In the genomic region with DNA sequence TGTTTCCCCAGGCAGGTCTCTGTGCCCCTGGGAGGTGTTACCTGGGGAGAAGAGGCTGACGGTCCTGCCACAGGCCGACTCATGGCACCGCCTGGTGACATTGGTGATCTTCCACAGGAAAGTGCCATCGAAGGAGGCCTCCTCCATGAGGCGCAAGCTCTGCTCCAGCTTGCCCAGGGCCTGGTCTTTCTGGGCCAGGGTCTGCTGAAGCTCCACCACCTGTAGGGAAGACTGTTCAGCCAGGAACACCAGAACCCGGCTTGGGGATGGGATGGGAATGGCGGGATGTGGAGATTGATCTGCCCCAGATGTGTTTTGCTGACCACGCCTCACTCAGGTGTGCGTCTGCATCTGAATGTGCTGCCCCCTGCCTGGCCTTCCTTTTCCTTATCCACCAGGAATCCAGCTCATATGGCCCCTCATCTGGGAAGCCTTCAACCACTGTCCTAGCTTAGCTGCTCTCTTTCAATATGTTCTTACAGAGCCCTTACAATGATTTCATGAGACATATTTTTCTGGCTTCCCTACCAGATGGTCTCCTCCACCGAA, we compare ENCODE assay signal across 27 cellular contexts. TPM values are rescaled to one million over a fixed set of nuclear protein-coding genes. Genes with fewer than 3 reads are reported as not detected.
DNase-seq lines count a peak whose midpoint lies in the region; ATAC-seq and TF ChIP-seq lines count a peak whose summit lies in the region.
"Had no signal": no experiment of that assay in that cellular context is flagged by ENCODE, and none has a peak within 500 bp of the region (broad histone marks: within the 10 kb centered on the region; RNA-seq: fewer than 3 reads in every experiment).

No MANE protein-coding gene starts in this region.

- CTCF ChIA-PET in activated naive CD4-positive, alpha-beta T cell treated with anti-CD3 and anti-CD28 coated beads, Interleukin-2, amount 10 ng/mL, durations not matched to agents 7 days and 5 days (lab: Charles Lee): interaction anchor here (0.8 to 1.0 kb wide), 2 partner anchors 9 to 155 kb away, joined by 3 to 4 read pairs; no protein-coding TSS in a partner anchor
- CTCF ChIA-PET in naive thymus-derived CD4-positive, alpha-beta T cell (lab: Charles Lee): interaction anchor here (1.0 kb wide), 1 partner anchor 20 kb away, joined by 4 read pairs; no protein-coding TSS in a partner anchor

- no peak overlapping the region for H3K4me3 Mint-ChIP-seq in activated naive CD4-positive, alpha-beta T cell treated with anti-CD3 and anti-CD28 coated beads, Interleukin-2, amount 10 ng/mL, durations not matched to agents 7 days and 5 days
- peak overlapping the region; percentile 4; the same call in 1 of the 3 replicates for H3K4me3 Mint-ChIP-seq in GM23338
- H3K4me3 Mint-ChIP-seq in activated T-helper 2 cell treated with anti-CD3 and anti-CD28 coated beads, Interferon-gamma antibody, Interleukin-2, Interleukin-4, amounts not matched to agents 10 μg/mL and 5 μg/mL and 100 μg/mL, durations not matched to agents 14 hours and 24 hours and 36 hours (ENCODE audit: low read depth): no peak overlapping the region
- peak overlapping the region in 3 of 10 donors; percentile 13 to 45 (median 27) for H3K4me3 Mint-ChIP-seq in naive thymus-derived CD4-positive, alpha-beta T cell
- H3K4me3 Mint-ChIP-seq: neural progenitor cell had no signal

- H3K79me2 ChIP-seq in GM23338 (replicated peaks; ENCODE audit: insufficient read depth): no peaks in the 10 kb centered on the region

- peak; percentile 67 for ATAC-seq in GM23338
- ATAC-seq in naive thymus-derived CD4-positive, alpha-beta T cell: no peak
- ATAC-seq: psoas muscle had no signal

- H4K20me1 ChIP-seq in GM23338 (replicated peaks; ENCODE audit: insufficient read depth): no peaks in the 10 kb centered on the region

- intact Hi-C loops in activated T-helper 2 cell treated with anti-CD3 and anti-CD28 coated beads, Interferon-gamma antibody, Interleukin-2, Interleukin-4, amounts not matched to agents 10 μg/mL and 5 μg/mL and 100 μg/mL, durations not matched to agents 14 hours and 24 hours and 36 hours (cut with micrococcal nuclease): loop anchor here (2.0 kb wide), 1 partner anchor 15 kb away; a partner anchor contains a TSS
- intact Hi-C loops in naive thymus-derived CD4-positive, alpha-beta T cell (cut with micrococcal nuclease): no loop called here

- no peaks in the 10 kb centered on the region for H3K27me3 Mint-ChIP-seq in activated naive CD4-positive, alpha-beta T cell treated with anti-CD3 and anti-CD28 coated beads, Interleukin-2, amount 10 ng/mL, durations not matched to agents 7 days and 5 days
- peaks cover 14% of the 10 kb centered on the region for H3K27me3 Mint-ChIP-seq in GM23338 (ENCODE audit: insufficient read depth, low read depth, poor library complexity)
- no peaks in the 10 kb centered on the region for H3K27me3 Mint-ChIP-seq in activated T-helper 2 cell treated with anti-CD3 and anti-CD28 coated beads, Interferon-gamma antibody, Interleukin-2, Interleukin-4, amounts not matched to agents 10 μg/mL and 5 μg/mL and 100 μg/mL, durations not matched to agents 14 hours and 24 hours and 36 hours (ENCODE audit: low read depth)
- no peaks in the 10 kb centered on the region for H3K27me3 Mint-ChIP-seq in naive thymus-derived CD4-positive, alpha-beta T cell

- H3K36me3 Mint-ChIP-seq in activated naive CD4-positive, alpha-beta T cell treated with anti-CD3 and anti-CD28 coated beads, Interleukin-2, amount 10 ng/mL, durations not matched to agents 7 days and 5 days: peaks cover 87% of the 10 kb centered on the region
- H3K36me3 Mint-ChIP-seq in GM23338 (ENCODE audit: low read depth): no peaks in the 10 kb centered on the region
- peaks cover 94% of the 10 kb centered on the region for H3K36me3 Mint-ChIP-seq in activated T-helper 2 cell treated with anti-CD3 and anti-CD28 coated beads, Interferon-gamma antibody, Interleukin-2, Interleukin-4, amounts not matched to agents 10 μg/mL and 5 μg/mL and 100 μg/mL, durations not matched to agents 14 hours and 24 hours and 36 hours (ENCODE audit: low read depth)
- H3K36me3 Mint-ChIP-seq in naive thymus-derived CD4-positive, alpha-beta T cell: peaks cover 12 to 71% (median 49%) of the 10 kb centered on the region in 5 donors
- H3K36me3 Mint-ChIP-seq: neural progenitor cell had no signal

- no peaks in the 10 kb centered on the region for H3K9me3 Mint-ChIP-seq in activated naive CD4-positive, alpha-beta T cell treated with anti-CD3 and anti-CD28 coated beads, Interleukin-2, amount 10 ng/mL, durations not matched to agents 7 days and 5 days
- H3K9me3 Mint-ChIP-seq in GM23338: no peaks in the 10 kb centered on the region
- no peaks in the 10 kb centered on the region for H3K9me3 Mint-ChIP-seq in activated T-helper 2 cell treated with anti-CD3 and anti-CD28 coated beads, Interferon-gamma antibody, Interleukin-2, Interleukin-4, amounts not matched to agents 10 μg/mL and 5 μg/mL and 100 μg/mL, durations not matched to agents 14 hours and 24 hours and 36 hours
- no peaks in the 10 kb centered on the region for H3K9me3 Mint-ChIP-seq in naive thymus-derived CD4-positive, alpha-beta T cell
- H3K9me3 Mint-ChIP-seq: neural progenitor cell had no signal

- no peak for DNase-seq in activated naive CD4-positive, alpha-beta T cell treated with anti-CD3 and anti-CD28 coated beads, Interleukin-2, amount 10 ng/mL, durations not matched to agents 7 days and 5 days
- no peak for DNase-seq in activated naive CD4-positive, alpha-beta T cell treated with anti-CD3 and anti-CD28 coated beads, Interleukin-2, amount 50 U/mL, for 16 hours
- DNase-seq in GM23338 (ENCODE audit: low spot score): peak; percentile 44
- no peak for DNase-seq in activated T-helper 2 cell treated with anti-CD3 and anti-CD28 coated beads, Interferon-gamma antibody, Interleukin-2, Interleukin-4, amounts not matched to agents 10 μg/mL and 5 μg/mL and 100 μg/mL, durations not matched to agents 14 hours and 24 hours and 36 hours (ENCODE audit: low spot score)
- no peak for DNase-seq in naive thymus-derived CD4-positive, alpha-beta T cell
- no peak for DNase-seq in activated gamma-delta T cell (lab: John Stamatoyannopoulos, UW)
- DNase-seq in NCI-H526 (lab: John Stamatoyannopoulos, UW): no peak
- no peak for DNase-seq in SHP77 treated with DMSO at 0.1 percent for 48 hours (lab: John Stamatoyannopoulos, UW)
- DNase-seq: activated CD4-positive, CD25-positive, alpha-beta regulatory T cell; brain microvascular endothelial cell; DMS153; GDM1; GOT3; head of caudate nucleus; left ventricle myocardium inferior; midbrain; NCI-H187; NCI-H2227 treated with DMSO at 0.1 percent for 48 hours; NCI-H774; psoas muscle; SJCRH30; stimulated activated CD4-positive, alpha-beta T cell treated with anti-CD3 and anti-CD28 coated beads, Interleukin-1b, Interleukin-23, amount 100 ng/mL, for 48 hours; stimulated activated naive CD4-positive, alpha-beta T cell treated with Interleukin-2 at 50 U/mL for 16 hours had no signal

- no peaks in the 10 kb centered on the region for H3F3A ChIP-seq in GM23338 (replicated peaks; ENCODE audit: low read depth)

- H3K9me2 ChIP-seq in GM23338 (ENCODE audit: insufficient read depth): no peaks in the 10 kb centered on the region

- H2AFZ ChIP-seq in GM23338: no peak overlapping the region
- H2AFZ ChIP-seq: neural progenitor cell had no signal

- no peaks in the 10 kb centered on the region for H3K9me3 ChIP-seq in naive thymus-derived CD4-positive, alpha-beta T cell (ENCODE audit: control insufficient read depth in 2 of 3, low read length in 3 of 3)
- H3K9me3 ChIP-seq: left ventricle myocardium inferior, psoas muscle, SJCRH30, tibial nerve had no signal

- H3K4me1 Mint-ChIP-seq in activated naive CD4-positive, alpha-beta T cell treated with anti-CD3 and anti-CD28 coated beads, Interleukin-2, amount 10 ng/mL, durations not matched to agents 7 days and 5 days: peaks cover 81% of the 10 kb centered on the region
- peaks cover 30% of the 10 kb centered on the region for H3K4me1 Mint-ChIP-seq in GM23338
- peaks cover 76% of the 10 kb centered on the region for H3K4me1 Mint-ChIP-seq in activated T-helper 2 cell treated with anti-CD3 and anti-CD28 coated beads, Interferon-gamma antibody, Interleukin-2, Interleukin-4, amounts not matched to agents 10 μg/mL and 5 μg/mL and 100 μg/mL, durations not matched to agents 14 hours and 24 hours and 36 hours (ENCODE audit: low read depth)
- H3K4me1 Mint-ChIP-seq in naive thymus-derived CD4-positive, alpha-beta T cell: peaks cover 40 to 85% (median 77%) of the 10 kb centered on the region in 7 donors

- H3K27me3 ChIP-seq in GM23338 (ENCODE audit: insufficient read depth): no peaks in the 10 kb centered on the region
- H3K27me3 ChIP-seq in naive thymus-derived CD4-positive, alpha-beta T cell (ENCODE audit: control insufficient read depth in 2 of 2, insufficient read depth in 2 of 2, low read length in 2 of 2): no peaks in the 10 kb centered on the region
- H3K27me3 ChIP-seq: brain microvascular endothelial cell, neural progenitor cell, SJCRH30, tibial nerve had no signal

- H3K4me2 ChIP-seq in GM23338: peak overlapping the region; percentile 71
- H3K4me2 ChIP-seq: neural progenitor cell had no signal

- H3K27ac Mint-ChIP-seq in activated naive CD4-positive, alpha-beta T cell treated with anti-CD3 and anti-CD28 coated beads, Interleukin-2, amount 10 ng/mL, durations not matched to agents 7 days and 5 days: peak overlapping the region; percentile 79
- no peak overlapping the region for H3K27ac Mint-ChIP-seq in GM23338
- H3K27ac Mint-ChIP-seq in activated T-helper 2 cell treated with anti-CD3 and anti-CD28 coated beads, Interferon-gamma antibody, Interleukin-2, Interleukin-4, amounts not matched to agents 10 μg/mL and 5 μg/mL and 100 μg/mL, durations not matched to agents 14 hours and 24 hours and 36 hours: peak overlapping the region; percentile 79
- peak overlapping the region in 6 of 9 donors; percentile 25 to 95 (median 72) for H3K27ac Mint-ChIP-seq in naive thymus-derived CD4-positive, alpha-beta T cell
- H3K27ac Mint-ChIP-seq: neural progenitor cell had no signal

- H3K36me3 ChIP-seq in GM23338 (ENCODE audit: insufficient read depth): no peaks in the 10 kb centered on the region
- H3K36me3 ChIP-seq in naive thymus-derived CD4-positive, alpha-beta T cell (ENCODE audit: control insufficient read depth in 2 of 3, insufficient read depth in 3 of 3, low read length in 3 of 3): peaks cover 39 to 73% (median 60%) of the 10 kb centered on the region in 3 experiments
- H3K36me3 ChIP-seq: brain microvascular endothelial cell, neural progenitor cell, SJCRH30 had no signal

- POLR2A ChIA-PET in naive thymus-derived CD4-positive, alpha-beta T cell (lab: Charles Lee): interaction anchor here (32.7 to 44.3 kb wide), 3 partner anchors 8 to 38 kb away, joined by 703 to 2417 read pairs (median 2417); a partner anchor contains a TSS

- no peak overlapping the region for H3K27ac ChIP-seq in GM23338 (ENCODE audit: low read depth)
- H3K27ac ChIP-seq in naive thymus-derived CD4-positive, alpha-beta T cell (ENCODE audit: low read depth, low read length): peak overlapping the region; percentile 6
- H3K27ac ChIP-seq: brain microvascular endothelial cell, C4-2B, coronary artery, left ventricle myocardium inferior, neural progenitor cell, psoas muscle, SJCRH30, tibial nerve had no signal

- H3K4me1 ChIP-seq in GM23338 (ENCODE audit: insufficient read depth): peaks cover 17% of the 10 kb centered on the region
- H3K4me1 ChIP-seq in naive thymus-derived CD4-positive, alpha-beta T cell (ENCODE audit: control insufficient read depth in 2 of 2, insufficient read depth in 2 of 2, low read length in 2 of 2): peaks cover 52 to 60% of the 10 kb centered on the region in 2 donors
- H3K4me1 ChIP-seq: neural progenitor cell, psoas muscle, SJCRH30 had no signal

- no peak overlapping the region for H3K4me3 ChIP-seq in GM23338
- H3K4me3 ChIP-seq in naive thymus-derived CD4-positive, alpha-beta T cell (ENCODE audit: low read length): no peak overlapping the region
- H3K4me3 ChIP-seq: coronary artery, left ventricle myocardium inferior, neural progenitor cell, psoas muscle, SJCRH30, tibial nerve had no signal

- peak in 1 of 2 experiments; percentile 34; a peak in 1 of 4 replicates for TF ChIP-seq CTCF in GM23338 (conservative IDR thresholded peaks at IDR 0.05; ENCODE audit: low read depth in 2 of 2)

RNA-seq across cellular contexts. Expression of a gene that starts 15.2 kb away (rescaled TPM):
- total RNA-seq in GM23338 (2014; rRNA removed; shearing (Covaris generic)): 1.0 and 1.4 TPM in 2 replicates
- polyA plus RNA-seq in GM23338 (2016; fragmentation: Nextera tagmentation; extraction: Ambion mirVana): 0.39 and 0.63 TPM in 2 replicates
- 164 TPM in 2 replicates for total RNA-seq in activated T-helper 2 cell treated with anti-CD3 and anti-CD28 coated beads, Interferon-gamma antibody, Interleukin-2, Interleukin-4, amounts not matched to agents 10 μg/mL and 5 μg/mL and 100 μg/mL, durations not matched to agents 14 hours and 24 hours and 36 hours
- 100 to 1,000 TPM in 2 of 5 experiments, 10 to 100 TPM in 3; 58.7 to 131 (median 98.2) TPM for total RNA-seq in naive thymus-derived CD4-positive, alpha-beta T cell
- 1 to 10 TPM; 3.7 to 6.6 TPM for polyA plus RNA-seq in naive thymus-derived CD4-positive, alpha-beta T cell

RNA-seq across cellular contexts. Expression of a gene that starts 34.4 kb away (rescaled TPM):
- 31.0 and 33.7 TPM in 2 replicates for total RNA-seq in GM23338 (2014; rRNA removed; shearing (Covaris generic))
- polyA plus RNA-seq in GM23338 (2016; fragmentation: Nextera tagmentation; extraction: Ambion mirVana): 13.1 and 16.8 TPM in 2 replicates
- 167 and 170 TPM in 2 replicates for total RNA-seq in activated T-helper 2 cell treated with anti-CD3 and anti-CD28 coated beads, Interferon-gamma antibody, Interleukin-2, Interleukin-4, amounts not matched to agents 10 μg/mL and 5 μg/mL and 100 μg/mL, durations not matched to agents 14 hours and 24 hours and 36 hours
- total RNA-seq in naive thymus-derived CD4-positive, alpha-beta T cell: 100 to 1,000 TPM in 3 of 5 experiments, 10 to 100 TPM in 2; 65.9 to 271 (median 197) TPM
- polyA plus RNA-seq in naive thymus-derived CD4-positive, alpha-beta T cell: 10 to 100 TPM; 13.1 to 16.5 TPM

Comparison
In these comparisons a context has a peak if more than half of its experiments do, and no peak if none do; other contexts are left out.
1. RNA of a gene that starts 15.2 kb away (total RNA-seq): 164 TPM in activated T-helper 2 cell treated with anti-CD3 and anti-CD28 coated beads, Interferon-gamma antibody, Interleukin-2, Interleukin-4, amounts not matched to agents 10 μg/mL and 5 μg/mL and 100 μg/mL, durations not matched to agents 14 hours and 24 hours and 36 hours and 58.7 to 131 TPM in naive thymus-derived CD4-positive, alpha-beta T cell; 1.0 to 1.4 TPM in GM23338; every median in the first group is over 10 times any median in the second.